Comparison of ENCODE assay signal across 8 cellular contexts in the genomic region with DNA sequence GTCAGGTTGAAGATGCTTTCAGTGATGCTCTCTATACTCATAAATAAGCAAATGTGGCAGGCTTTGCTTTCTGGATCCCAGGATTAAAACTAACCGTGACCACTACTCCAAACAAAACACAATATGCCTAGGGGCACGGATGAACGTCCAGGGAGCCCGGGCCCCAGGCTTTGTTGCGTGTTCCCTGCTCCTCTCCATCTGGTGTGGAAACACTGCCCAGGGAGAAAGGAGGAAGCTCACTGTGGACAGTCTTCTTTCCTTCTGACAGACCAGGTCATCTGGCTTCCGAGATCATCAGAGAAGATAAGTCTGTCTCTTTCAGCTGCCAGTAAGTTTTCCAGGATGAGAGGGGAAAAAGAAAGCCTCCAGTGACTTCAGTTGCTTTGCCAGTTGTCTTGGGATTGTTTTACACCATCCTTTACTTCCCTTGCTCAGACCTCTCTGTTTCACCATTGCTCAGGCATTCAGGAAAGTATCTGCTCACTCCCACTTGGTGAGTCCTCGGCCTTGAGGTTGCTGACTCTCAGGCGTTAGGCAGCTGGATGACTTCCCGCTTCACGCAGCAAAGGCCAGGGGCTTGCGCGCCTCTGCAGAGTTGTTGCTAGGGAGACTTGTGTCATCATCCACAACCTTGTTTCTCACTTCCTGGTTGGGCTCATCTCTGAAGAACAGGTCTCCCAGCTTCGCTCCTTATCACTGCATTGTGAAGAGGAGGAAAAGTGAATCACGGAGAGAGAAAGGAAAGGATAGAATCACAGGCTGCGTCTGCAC. TPM values are rescaled to one million over a fixed set of nuclear protein-coding genes. Genes with fewer than 3 reads are reported as not detected.
DNase-seq lines count a peak whose midpoint lies in the region; ATAC-seq and TF ChIP-seq lines count a peak whose summit lies in the region.

No MANE protein-coding gene starts in this region.

- no peak overlapping the region for H4K91ac ChIP-seq in trophoblast cell (ENCODE audit: low read depth, low read length)

- H3K18ac ChIP-seq in trophoblast cell (ENCODE audit: low read length): no peak overlapping the region

- no peaks in the 10 kb centered on the region for H3K9me3 Mint-ChIP-seq in naive thymus-derived CD8-positive, alpha-beta T cell

- no peak overlapping the region for H4K8ac ChIP-seq in trophoblast cell (ENCODE audit: low read depth, low read length)

- no peaks in the 10 kb centered on the region for H3K27me3 ChIP-seq in trophoblast cell (ENCODE audit: insufficient read depth, low read length)

- H3K27me3 Mint-ChIP-seq in naive thymus-derived CD8-positive, alpha-beta T cell: no peaks in the 10 kb centered on the region

- H3K79me1 ChIP-seq in trophoblast cell (ENCODE audit: low read length): no peaks in the 10 kb centered on the region

- H3K36me3 ChIP-seq in trophoblast cell (ENCODE audit: control insufficient read depth in 1 of 2, insufficient read depth in 2 of 2, low read length in 2 of 2): peaks cover 23 to 37% of the 10 kb centered on the region in 2 experiments

- no peaks in the 10 kb centered on the region for H3K79me2 ChIP-seq in trophoblast cell (ENCODE audit: control insufficient read depth, insufficient read depth, low read length, poor library complexity)

- H3K4me3 ChIP-seq in fibroblast of the aortic adventitia (ENCODE audit: low read depth, low read length) (no peak overlapping the region), trophoblast cell (ENCODE audit: low read depth, low read length) (no peak overlapping the region)

- TF ChIP-seq CTCF in fibroblast of the aortic adventitia (IDR thresholded peaks at IDR 0.05; ENCODE audit: insufficient read depth, low read length): no peak

- no peak overlapping the region for H3K27ac ChIP-seq in trophoblast cell (ENCODE audit: low read depth, low read length)

- DNase-seq in GDM1 (lab: John Stamatoyannopoulos, UW): peak; percentile 27
- DNase-seq in SIG-M5 (lab: John Stamatoyannopoulos, UW): peak; percentile 63
- peak; percentile 75 for DNase-seq in fibroblast of the aortic adventitia (ENCODE audit: low read depth)
- peak; percentile 97 to 98 for DNase-seq in trophoblast cell
- no peak for DNase-seq in GM19238 (ENCODE audit: insufficient read length, low spot score)
- no peak for DNase-seq in mesenteric fat pad (ENCODE audit: low spot score)
- no peak for DNase-seq in naive thymus-derived CD8-positive, alpha-beta T cell

- H3K14ac ChIP-seq in trophoblast cell (ENCODE audit: low read length): no peak overlapping the region

- no peak overlapping the region for H2BK120ac ChIP-seq in trophoblast cell (ENCODE audit: insufficient read depth, low read length, poor library complexity)

- no peak overlapping the region for H3K23ac ChIP-seq in trophoblast cell (ENCODE audit: low read length)

- H4K12ac ChIP-seq in trophoblast cell (ENCODE audit: low read depth, low read length): peak overlapping the region; percentile 16

- H3K9ac ChIP-seq in trophoblast cell (ENCODE audit: low read length): no peak overlapping the region

- H3K9me3 ChIP-seq in trophoblast cell (ENCODE audit: insufficient read depth, low read depth, low read length): no peaks in the 10 kb centered on the region

- no peak overlapping the region for H3K4ac ChIP-seq in trophoblast cell (ENCODE audit: low read depth, low read length)

- no CpG with 5 or more reads among the region's 15 CpGs for WGBS in trophoblast cell (ENCODE audit: extremely low coverage, insufficient coverage, insufficient read length)

- no peak overlapping the region for H2AK5ac ChIP-seq in trophoblast cell (ENCODE audit: low read length)

- H2AFZ ChIP-seq in trophoblast cell (ENCODE audit: insufficient read depth, low read length, poor library complexity): no peak overlapping the region

- peaks cover 0 to 23% (median 13%) of the 10 kb centered on the region in 3 donors for H3K36me3 Mint-ChIP-seq in naive thymus-derived CD8-positive, alpha-beta T cell

- H3K4me3 Mint-ChIP-seq in naive thymus-derived CD8-positive, alpha-beta T cell: no peak overlapping the region

- H3K4me2 ChIP-seq in trophoblast cell (ENCODE audit: low read length): no peak overlapping the region

- H2BK12ac ChIP-seq in trophoblast cell (ENCODE audit: low read length): no peak overlapping the region

- peak overlapping the region in 1 of 10 donors; percentile 50 for H3K27ac Mint-ChIP-seq in naive thymus-derived CD8-positive, alpha-beta T cell

- no peak overlapping the region for H2BK5ac ChIP-seq in trophoblast cell (ENCODE audit: low read depth, low read length, poor library complexity)

- ATAC-seq in naive thymus-derived CD8-positive, alpha-beta T cell: no peak
- no peak for ATAC-seq in HG02885 (IDR thresholded peaks at IDR 0.05; ENCODE audit: poor library complexity, unreplicated experiment)

- H3K4me1 Mint-ChIP-seq in naive thymus-derived CD8-positive, alpha-beta T cell: peaks cover 0 to under 1% (median 0%) of the 10 kb centered on the region in 4 donors

- POLR2A ChIA-PET in naive thymus-derived CD8-positive, alpha-beta T cell (lab: Charles Lee): no interaction called here

- H3K4me1 ChIP-seq in trophoblast cell (ENCODE audit: control insufficient read depth in 1 of 2, insufficient read depth in 2 of 2, low read length in 2 of 2): peaks cover 3 to 4% of the 10 kb centered on the region in 2 experiments

RNA-seq across cellular contexts. Expression of a gene that starts 20.6 kb away (rescaled TPM):
- total RNA-seq in fibroblast of the aortic adventitia (ENCODE audit: low replicate concordance): 108 and 494 TPM in 2 replicates
- 117 and 120 TPM in 2 replicates for polyA plus RNA-seq in trophoblast cell (2013)
- 434 TPM for total RNA-seq in mesenteric fat pad
- 10 to 100 TPM; 42.2 to 46.6 TPM for total RNA-seq in naive thymus-derived CD8-positive, alpha-beta T cell
- polyA plus RNA-seq in naive thymus-derived CD8-positive, alpha-beta T cell: 10 to 100 TPM; 41.4 to 52.8 (median 46.6) TPM

RNA-seq across cellular contexts. Expression of a gene that starts 52.0 kb away (rescaled TPM):
- total RNA-seq in fibroblast of the aortic adventitia (ENCODE audit: low replicate concordance) (11.0 and 25.8 TPM in 2 replicates), mesenteric fat pad (6.7 TPM)
- polyA plus RNA-seq in trophoblast cell (2013): 9.9 and 10.6 TPM in 2 replicates
- total RNA-seq in naive thymus-derived CD8-positive, alpha-beta T cell: 1 to 10 TPM; 6.4 to 9.5 TPM
- polyA plus RNA-seq in naive thymus-derived CD8-positive, alpha-beta T cell: 10 to 100 TPM in 1 of 3 donors, 1 to 10 TPM in 2; 8.6 to 11.2 (median 9.4) TPM

Comparison
In these comparisons a context has a peak if more than half of its experiments do, and no peak if none do; other contexts are left out.
1. DNase-seq: peak in GDM1 (single experiment), SIG-M5 (single experiment), fibroblast of the aortic adventitia (single experiment) and trophoblast cell (2 of 2); none in GM19238 (single experiment), mesenteric fat pad (single experiment) and naive thymus-derived CD8-positive, alpha-beta T cell (0 of 10).